Comparison of ENCODE assay signal across 24 cellular contexts in the genomic region with DNA sequence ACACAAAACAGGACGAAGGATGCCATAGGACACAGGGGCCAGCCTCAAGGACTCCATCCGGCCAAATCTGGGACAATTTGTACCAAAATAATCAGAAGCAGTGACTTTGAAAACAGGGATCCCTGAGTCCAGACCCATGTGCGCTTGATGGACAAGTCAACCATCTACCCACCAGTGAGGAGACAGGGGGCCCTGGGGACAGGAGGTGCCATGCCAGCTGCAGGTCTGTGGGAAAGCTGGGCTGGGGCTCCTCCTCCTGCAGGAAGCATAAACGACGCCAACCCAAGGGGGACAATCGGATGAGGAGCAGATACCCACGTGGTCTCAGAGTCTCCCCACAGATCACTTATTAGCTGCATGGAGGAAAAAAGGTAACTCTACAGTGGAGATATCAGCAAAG.
"Had no signal": no experiment of that assay in that cellular context is flagged by ENCODE, and none has a peak within 500 bp of the region (broad histone marks: within the 10 kb centered on the region; RNA-seq: fewer than 3 reads in every experiment).

No MANE protein-coding gene starts in this region.

- H3K4me3 ChIP-seq: breast epithelium, MG63 had no signal

- H3K9me3 Mint-ChIP-seq: activated B cell treated with CpG ODN at 0.5 μM for 24 hours; activated naive CD4-positive, alpha-beta T cell treated with anti-CD3 and anti-CD28 coated beads, Interleukin-2, amount 50 U/mL, for 24 hours; activated T-helper 1 cell treated with anti-CD3 and anti-CD28 coated beads, Interleukin-12 subunit alpha, Interleukin-12 subunit beta, Interleukin-2, Interleukin-4 antibody, amounts not matched to agents 30 ng/mL and 10 ng/mL and 1 ng/mL, durations not matched to agents 14 hours and 24 hours and 36 hours had no signal

- DNase-seq: activated B cell treated with CpG ODN at 0.5 μM for 24 hours; activated CD4-positive, alpha-beta T cell treated with anti-CD3 and anti-CD28 coated beads, Interleukin-2, amount 50 U/mL, for 1 hour; activated CD8-positive, alpha-beta T cell treated with anti-CD3 and anti-CD28 coated beads, Interleukin-2, amount 10 ng/mL, durations not matched to agents 7 days and 5 days; activated effector memory CD4-positive, alpha-beta T cell treated with Interleukin-2 at 50 U/mL for 16 hours; activated naive CD4-positive, alpha-beta T cell; activated T-cell treated with anti-CD3 and anti-CD28 coated beads, Interleukin-2, amount 50 U/mL, for 1 hour; aorta; caudate nucleus; MG63; MV-4-11; NCI-H1092 treated with DMSO at 0.1 percent for 48 hours; NCI-H1417 treated with DMSO at 0.1 percent for 48 hours; NCI-H1694; NCI-H2029; NCI-H345; NCI-H510A; NCI-H526 treated with DMSO at 0.1 percent for 48 hours; NCI-H82; SIG-M5; T-helper 17 cell; T-helper 9 cell had no signal

- H3K9me3 ChIP-seq: breast epithelium, MG63 had no signal

- H3K27ac Mint-ChIP-seq: activated B cell treated with CpG ODN at 0.5 μM for 24 hours; activated CD8-positive, alpha-beta T cell treated with anti-CD3 and anti-CD28 coated beads, Interleukin-2, amount 10 ng/mL, durations not matched to agents 7 days and 5 days; activated naive CD4-positive, alpha-beta T cell treated with anti-CD3 and anti-CD28 coated beads, Interleukin-2, amount 50 U/mL, for 24 hours; activated T-helper 1 cell treated with anti-CD3 and anti-CD28 coated beads, Interleukin-12 subunit alpha, Interleukin-12 subunit beta, Interleukin-2, Interleukin-4 antibody, amounts not matched to agents 30 ng/mL and 10 ng/mL and 1 ng/mL, durations not matched to agents 14 hours and 24 hours and 36 hours; T-helper 17 cell had no signal

- H3K4me1 Mint-ChIP-seq: activated B cell treated with CpG ODN at 0.5 μM for 24 hours; activated naive CD4-positive, alpha-beta T cell treated with anti-CD3 and anti-CD28 coated beads, Interleukin-2, amount 50 U/mL, for 24 hours had no signal

- ATAC-seq: activated CD8-positive, alpha-beta T cell treated with anti-CD3 and anti-CD28 coated beads, Interleukin-2, amount 10 ng/mL, durations not matched to agents 7 days and 5 days; T-helper 17 cell had no signal

- H3K27me3 ChIP-seq: breast epithelium, MG63 had no signal

- H3K27ac ChIP-seq: breast epithelium had no signal

- H3K36me3 ChIP-seq: breast epithelium had no signal

- H3K27me3 Mint-ChIP-seq: activated B cell treated with CpG ODN at 0.5 μM for 24 hours; activated naive CD4-positive, alpha-beta T cell treated with anti-CD3 and anti-CD28 coated beads, Interleukin-2, amount 50 U/mL, for 24 hours; T-helper 17 cell had no signal

- H3K4me3 Mint-ChIP-seq: activated B cell treated with CpG ODN at 0.5 μM for 24 hours; activated CD8-positive, alpha-beta T cell treated with anti-CD3 and anti-CD28 coated beads, Interleukin-2, amount 10 ng/mL, durations not matched to agents 7 days and 5 days; activated naive CD4-positive, alpha-beta T cell treated with anti-CD3 and anti-CD28 coated beads, Interleukin-2, amount 50 U/mL, for 24 hours; activated T-helper 1 cell treated with anti-CD3 and anti-CD28 coated beads, Interleukin-12 subunit alpha, Interleukin-12 subunit beta, Interleukin-2, Interleukin-4 antibody, amounts not matched to agents 30 ng/mL and 10 ng/mL and 1 ng/mL, durations not matched to agents 14 hours and 24 hours and 36 hours; T-helper 17 cell had no signal

- H3K4me1 ChIP-seq: breast epithelium had no signal
